34 cellular contexts compared by ENCODE assay signal in genomic region chr5:107724642-107725041, GRCh38. TPM values are rescaled to one million over a fixed set of nuclear protein-coding genes. Genes with fewer than 3 reads are reported as not detected.
"Had no signal": no experiment of that assay in that cellular context is flagged by ENCODE, and none has a peak within 500 bp of the region (broad histone marks: within the 10 kb centered on the region; RNA-seq: fewer than 3 reads in every experiment).

No MANE protein-coding gene starts in this region.

- H3K9me3 ChIP-seq: ascending aorta, neutrophil had no signal

- H3K27ac ChIP-seq: ascending aorta, cardiac muscle cell, coronary artery, dorsolateral prefrontal cortex, foreskin keratinocyte, heart left ventricle, neutrophil, sigmoid colon, upper lobe of left lung had no signal

- FAIRE-seq: small intestine had no signal

- H3K27me3 ChIP-seq: ascending aorta, dorsolateral prefrontal cortex, foreskin keratinocyte, heart left ventricle, neutrophil, sigmoid colon, upper lobe of left lung had no signal

- H3K4me3 ChIP-seq: ascending aorta, cardiac muscle cell, coronary artery, dorsolateral prefrontal cortex, heart left ventricle, sigmoid colon, upper lobe of left lung had no signal

- H3K4me1 ChIP-seq: ascending aorta, foreskin keratinocyte, heart left ventricle, sigmoid colon, upper lobe of left lung had no signal

- ATAC-seq: activated CD4-positive, CD25-positive, alpha-beta regulatory T cell treated with anti-CD3 and anti-CD28 coated beads, Interleukin-2, amount 50 U/mL, for 24 hours; esophagus mucosa; foreskin keratinocyte; heart left ventricle; stimulated activated memory B cell treated with anti-CD40 and anti-IgM and Interleukin-4, amounts not matched to agents 10 μg/mL and 1 μg/mL and 100 μg/mL, for 72 hours; stimulated activated naive CD8-positive, alpha-beta T cell treated with anti-CD3 and anti-CD28 coated beads, Interleukin-15, amount 100 ng/mL, for 72 hours had no signal

- H3K36me3 Mint-ChIP-seq: activated naive CD8-positive, alpha-beta T cell treated with anti-CD3 and anti-CD28 coated beads, Interleukin-2, amount 10 ng/mL, durations not matched to agents 7 days and 5 days; memory B cell; stimulated activated memory B cell treated with anti-CD40 and anti-IgM and Interleukin-4, amounts not matched to agents 10 μg/mL and 1 μg/mL and 100 μg/mL, for 72 hours had no signal

- H3K36me3 ChIP-seq: ascending aorta, cardiac muscle cell, heart left ventricle, neutrophil, sigmoid colon, upper lobe of left lung had no signal

- DNase-seq: activated CD4-positive, alpha-beta T cell treated with anti-CD3 and anti-CD28 coated beads for 48 hours; activated CD4-positive, alpha-beta T cell treated with anti-CD3 and anti-CD28 coated beads, Interleukin-2, amount 50 U/mL, for 48 hours; activated CD8-positive, alpha-beta memory T cell treated with anti-CD3 and anti-CD28 coated beads for 24 hours; activated effector memory CD4-positive, alpha-beta T cell treated with Interleukin-2 at 50 U/mL for 16 hours; activated naive CD4-positive, alpha-beta T cell treated with Interleukin-2 at 50 U/mL for 16 hours; activated naive CD8-positive, alpha-beta T cell treated with anti-CD3 and anti-CD28 coated beads, Interleukin-2, amount 10 ng/mL, durations not matched to agents 7 days and 5 days; cerebellar nuclear complex; dorsolateral prefrontal cortex; effector memory CD4-positive, alpha-beta T cell; foreskin keratinocyte; heart left ventricle; hypothalamus; immature natural killer cell; retina; sigmoid colon; small intestine; stimulated activated CD4-positive, alpha-beta T cell treated with anti-CD3 and anti-CD28 coated beads, Interleukin-1b, Interleukin-23, amount 100 ng/mL, for 48 hours; stimulated activated CD4-positive, alpha-beta T cell treated with anti-CD3 and anti-CD28 coated beads, Interleukin-4, amount 100 ng/mL, for 4 hours; stimulated activated CD8-positive, alpha-beta memory T cell treated with anti-CD3 and anti-CD28 coated beads, Interleukin-4, amount 100 ng/mL, for 48 hours; stimulated activated naive CD8-positive, alpha-beta T cell treated with anti-CD3 and anti-CD28 coated beads, Interleukin-15, amount 100 ng/mL, for 72 hours; substantia nigra; T-helper 1 cell had no signal

- H3K27ac Mint-ChIP-seq: activated naive CD8-positive, alpha-beta T cell treated with anti-CD3 and anti-CD28 coated beads, Interleukin-2, amount 10 ng/mL, durations not matched to agents 7 days and 5 days; brain; immature natural killer cell; memory B cell; nephron; stimulated activated memory B cell treated with anti-CD40 and anti-IgM and Interleukin-4, amounts not matched to agents 10 μg/mL and 1 μg/mL and 100 μg/mL, for 72 hours; stimulated activated naive CD8-positive, alpha-beta T cell treated with anti-CD3 and anti-CD28 coated beads, Interleukin-15, amount 100 ng/mL, for 72 hours; T-helper 2 cell treated with Interferon-gamma antibody and Interleukin-4, amounts not matched to agents 5 μg/mL and 100 μg/mL, for 36 hours had no signal

RNA-seq across cellular contexts. Expression of gene EFNA5, which starts 53.9 kb away (rescaled TPM):
- total RNA-seq: activated naive CD8-positive, alpha-beta T cell treated with anti-CD3 and anti-CD28 coated beads, Interleukin-2, amount 10 ng/mL, durations not matched to agents 7 days and 5 days had no signal
